ENCODE assay signal across 8 cellular contexts in genomic region chr6:7058250-7058923, GRCh38. TPM values are rescaled to one million over a fixed set of nuclear protein-coding genes. Genes with fewer than 3 reads are reported as not detected.
DNase-seq lines count a peak whose midpoint lies in the region; ATAC-seq lines count a peak whose summit lies in the region.
"Had no signal": no experiment of that assay in that cellular context is flagged by ENCODE, and none has a peak within 500 bp of the region (broad histone marks: within the 10 kb centered on the region; RNA-seq: fewer than 3 reads in every experiment).

No MANE protein-coding gene starts in this region.

- ATAC-seq in HG02840 (IDR thresholded peaks at IDR 0.05; ENCODE audit: low FRiP score, unreplicated experiment) (no peak), HG03039 (IDR thresholded peaks at IDR 0.05; ENCODE audit: unreplicated experiment) (no peak)

- no peak overlapping the region for H3K4me3 ChIP-seq in skeletal muscle cell (ENCODE audit: low read depth, low read length)

- DNase-seq in H4 (ENCODE audit: low spot score), result peak; percentile 98
- peak; percentile 94 for DNase-seq in NOMO-1 treated with DMSO at 0.1 percent for 48 hours (lab: John Stamatoyannopoulos, UW; ENCODE audit: unreplicated experiment)
- DNase-seq in epithelial cell of prostate (ENCODE audit: low read depth, low spot score), result peak; percentile 99
- peak; percentile 96 for DNase-seq in skeletal muscle cell (ENCODE audit: low read depth)
- DNase-seq in midbrain (lab: John Stamatoyannopoulos, UW), result no peak

- peak overlapping the region; percentile 98 for H3K27ac ChIP-seq in epithelial cell of prostate
- H3K27ac ChIP-seq: KMS-11 had no signal

RNA-seq across cellular contexts. Expression of gene RREB1, which starts 49.4 kb away (rescaled TPM):
- 5.3 and 13.0 TPM in 2 replicates for total RNA-seq in H4 (2014; rRNA removed; shearing (Covaris generic))
